19 cellular contexts compared by ENCODE assay signal in genomic region chr5:138745268-138745667, GRCh38.
"Had no signal": no experiment of that assay in that cellular context is flagged by ENCODE, and none has a peak within 500 bp of the region (broad histone marks: within the 10 kb centered on the region; RNA-seq: fewer than 3 reads in every experiment).

No MANE protein-coding gene starts in this region.

- H3K27me3 ChIP-seq: hepatocyte, neural progenitor cell, tibial nerve had no signal

- DNase-seq: activated CD4-positive, alpha-beta memory T cell treated with anti-CD3 and anti-CD28 coated beads for 36 hours; activated naive CD4-positive, alpha-beta T cell treated with Interleukin-2 at 50 U/mL for 16 hours; activated naive CD8-positive, alpha-beta T cell treated with anti-CD3 and anti-CD28 coated beads, Interleukin-2, amount 10 ng/mL, durations not matched to agents 7 days and 5 days; activated T-cell treated with anti-CD3 and anti-CD28 coated beads for 4 hours; amygdala; effector memory CD8-positive, alpha-beta T cell; foreskin fibroblast; kidney; naive thymus-derived CD4-positive, alpha-beta T cell; stimulated activated CD4-positive, alpha-beta T cell treated with anti-CD3 and anti-CD28 coated beads, Interleukin-2, amount 100 ng/mL, for 24 hours; stimulated activated naive CD8-positive, alpha-beta T cell treated with anti-CD3 and anti-CD28 coated beads, Interleukin-15, Interleukin-2, amounts not matched to agents 100 U/mL and 50 U/mL, for 24 hours; WERI-Rb-1 had no signal

- H3K27me3 Mint-ChIP-seq: memory B cell, progenitor cell of endocrine pancreas had no signal

- H3K9me3 ChIP-seq: tibial nerve had no signal

- H3K4me1 ChIP-seq: tibial nerve had no signal

- H3K4me3 ChIP-seq: hepatocyte, neural progenitor cell, tibial nerve had no signal

- H3K9me3 Mint-ChIP-seq: activated CD4-positive, alpha-beta memory T cell treated with anti-CD3 and anti-CD28 coated beads for 36 hours; activated naive CD8-positive, alpha-beta T cell treated with anti-CD3 and anti-CD28 coated beads, Interleukin-2, amount 10 ng/mL, durations not matched to agents 7 days and 5 days; activated T-helper 1 cell treated with anti-CD3 and anti-CD28 coated beads, Interleukin-12 subunit alpha, Interleukin-12 subunit beta, Interleukin-2, Interleukin-4 antibody, amounts not matched to agents 30 ng/mL and 10 ng/mL and 1 ng/mL, durations not matched to agents 14 hours and 24 hours and 36 hours; effector memory CD8-positive, alpha-beta T cell; memory B cell; neural progenitor cell had no signal

- ATAC-seq: effector memory CD8-positive, alpha-beta T cell; left lobe of liver; naive thymus-derived CD4-positive, alpha-beta T cell; stimulated activated naive CD8-positive, alpha-beta T cell treated with anti-CD3 and anti-CD28 coated beads, Interleukin-15, Interleukin-2, amounts not matched to agents 100 U/mL and 50 U/mL, for 24 hours had no signal

- H3K36me3 ChIP-seq: neural progenitor cell, tibial nerve, WERI-Rb-1 had no signal

- H3K27ac ChIP-seq: hepatocyte, neural progenitor cell, tibial nerve, WERI-Rb-1 had no signal

- H3K36me3 Mint-ChIP-seq: activated CD4-positive, alpha-beta memory T cell treated with anti-CD3 and anti-CD28 coated beads for 36 hours; activated naive CD8-positive, alpha-beta T cell treated with anti-CD3 and anti-CD28 coated beads, Interleukin-2, amount 10 ng/mL, durations not matched to agents 7 days and 5 days; memory B cell; neural progenitor cell had no signal

- H3K4me3 Mint-ChIP-seq: activated CD4-positive, alpha-beta memory T cell treated with anti-CD3 and anti-CD28 coated beads for 36 hours; activated naive CD8-positive, alpha-beta T cell treated with anti-CD3 and anti-CD28 coated beads, Interleukin-2, amount 10 ng/mL, durations not matched to agents 7 days and 5 days; activated T-helper 1 cell treated with anti-CD3 and anti-CD28 coated beads, Interleukin-12 subunit alpha, Interleukin-12 subunit beta, Interleukin-2, Interleukin-4 antibody, amounts not matched to agents 30 ng/mL and 10 ng/mL and 1 ng/mL, durations not matched to agents 14 hours and 24 hours and 36 hours; effector memory CD8-positive, alpha-beta T cell; memory B cell; naive thymus-derived CD4-positive, alpha-beta T cell; neural progenitor cell had no signal

- H3K27ac Mint-ChIP-seq: activated CD4-positive, alpha-beta memory T cell treated with anti-CD3 and anti-CD28 coated beads for 36 hours; activated naive CD8-positive, alpha-beta T cell treated with anti-CD3 and anti-CD28 coated beads, Interleukin-2, amount 10 ng/mL, durations not matched to agents 7 days and 5 days; activated T-helper 1 cell treated with anti-CD3 and anti-CD28 coated beads, Interleukin-12 subunit alpha, Interleukin-12 subunit beta, Interleukin-2, Interleukin-4 antibody, amounts not matched to agents 30 ng/mL and 10 ng/mL and 1 ng/mL, durations not matched to agents 14 hours and 24 hours and 36 hours; effector memory CD8-positive, alpha-beta T cell; memory B cell; naive thymus-derived CD4-positive, alpha-beta T cell; neural progenitor cell; progenitor cell of endocrine pancreas had no signal
